11 cellular contexts compared by ENCODE assay signal in genomic region chrX:40496728-40497127, GRCh38.
DNase-seq lines count a peak whose midpoint lies in the region; ATAC-seq and TF ChIP-seq lines count a peak whose summit lies in the region.
"Had no signal": no experiment of that assay in that cellular context is flagged by ENCODE, and none has a peak within 500 bp of the region (broad histone marks: within the 10 kb centered on the region; RNA-seq: fewer than 3 reads in every experiment).

No MANE protein-coding gene starts in this region.

- peak; percentile 27 for TF ChIP-seq CTCF in fibroblast of the aortic adventitia (IDR thresholded peaks at IDR 0.05; ENCODE audit: insufficient read depth, low read length)

- no peaks in the 10 kb centered on the region for H3K9me3 ChIP-seq in SJCRH30 (replicated peaks)

- no peak for ATAC-seq in GM21717 (IDR thresholded peaks at IDR 0.05; ENCODE audit: unreplicated experiment)
- ATAC-seq: naive thymus-derived CD4-positive, alpha-beta T cell; stimulated activated memory B cell treated with anti-CD40 and anti-IgM and Interleukin-4, amounts not matched to agents 10 μg/mL and 1 μg/mL and 100 μg/mL, for 72 hours had no signal

- DNase-seq in NCI-H146 treated with DMSO at 0.1 percent for 48 hours (lab: John Stamatoyannopoulos, UW; ENCODE audit: unreplicated experiment) (peak; percentile 0), NCI-H146 (lab: John Stamatoyannopoulos, UW) (no peak), SJCRH30 (peak; percentile 69 to 79), fibroblast of the aortic adventitia (ENCODE audit: low read depth) (no peak), putamen (ENCODE audit: low spot score) (peak; percentile 7), hippocampal formation (lab: John Stamatoyannopoulos, UW) (no peak), NCI-H446 treated with DMSO at 0.1 percent for 48 hours (lab: John Stamatoyannopoulos, UW) (no peak)
- DNase-seq: 8988T; naive thymus-derived CD4-positive, alpha-beta T cell had no signal

- H3K27ac ChIP-seq in SJCRH30 = peak overlapping the region; percentile 1; the same call in 1 of the 2 replicates

- no peaks in the 10 kb centered on the region for H3K36me3 ChIP-seq in SJCRH30

- no peaks in the 10 kb centered on the region for H3K27me3 ChIP-seq in SJCRH30

- H3K4me3 ChIP-seq in SJCRH30 (no peak overlapping the region), fibroblast of the aortic adventitia (ENCODE audit: low read depth, low read length) (no peak overlapping the region)

- H3K4me1 ChIP-seq in SJCRH30 = peaks cover 8% of the 10 kb centered on the region

Comparison
In these comparisons a context has a peak if more than half of its experiments do, and no peak if none do; other contexts are left out.
1. DNase-seq: peak in NCI-H146 treated with DMSO at 0.1 percent for 48 hours (single experiment), SJCRH30 (2 of 2) and putamen (single experiment); none in NCI-H146 (single experiment), fibroblast of the aortic adventitia (single experiment), hippocampal formation (0 of 2) and NCI-H446 treated with DMSO at 0.1 percent for 48 hours (single experiment).